10 cellular contexts compared by ENCODE assay signal in genomic region chr2:129347486-129348217, GRCh38.
DNase-seq lines count a peak whose midpoint lies in the region; ATAC-seq and TF ChIP-seq lines count a peak whose summit lies in the region.
"Had no signal": no experiment of that assay in that cellular context is flagged by ENCODE, and none has a peak within 500 bp of the region (broad histone marks: within the 10 kb centered on the region; RNA-seq: fewer than 3 reads in every experiment).

No MANE protein-coding gene starts in this region.

- intact Hi-C loops in esophagus squamous epithelium (cut with DNase I), result loop anchor here (5.0 kb wide), 1 partner anchor 240 kb away; no protein-coding TSS in a partner anchor

- no peaks in the 10 kb centered on the region for H3K36me3 Mint-ChIP-seq in naive B cell

- peaks cover 0 to 15% (median 0%) of the 10 kb centered on the region in 3 donors for H3K27me3 Mint-ChIP-seq in naive B cell

- peak overlapping the region in 1 of 8 donors; percentile 25 for H3K4me3 Mint-ChIP-seq in naive B cell
- H3K4me3 Mint-ChIP-seq: stimulated activated naive CD8-positive, alpha-beta T cell treated with anti-CD3 and anti-CD28 coated beads, Interleukin-15, amount 100 ng/mL, for 72 hours had no signal

- H3K9me3 ChIP-seq in esophagus squamous epithelium, result no peaks in the 10 kb centered on the region

- H3K9me3 Mint-ChIP-seq in naive B cell, result peaks cover 0 to 3% (median 0%) of the 10 kb centered on the region in 7 donors
- H3K9me3 Mint-ChIP-seq: stimulated activated naive CD8-positive, alpha-beta T cell treated with anti-CD3 and anti-CD28 coated beads, Interleukin-15, amount 100 ng/mL, for 72 hours had no signal

- ATAC-seq in GM18873 (IDR thresholded peaks at IDR 0.05; ENCODE audit: low FRiP score, unreplicated experiment) (peak; percentile 100), GM21786 (IDR thresholded peaks at IDR 0.05; ENCODE audit: unreplicated experiment) (peak; percentile 99), HG03460 (IDR thresholded peaks at IDR 0.05; ENCODE audit: unreplicated experiment) (peak; percentile 100), naive B cell (ENCODE audit: low read depth in 2 of 2) (peak; percentile 36 to 70)
- ATAC-seq: stimulated activated naive CD8-positive, alpha-beta T cell treated with anti-CD3 and anti-CD28 coated beads, Interleukin-15, amount 100 ng/mL, for 72 hours had no signal

- no peak overlapping the region for H3K4me3 ChIP-seq in esophagus squamous epithelium

- H3K27ac ChIP-seq in esophagus squamous epithelium, result no peak overlapping the region

- H3K36me3 ChIP-seq in esophagus squamous epithelium, result no peaks in the 10 kb centered on the region

- DNase-seq in naive B cell (no peak), esophagus squamous epithelium (lab: John Stamatoyannopoulos, UW) (no peak), kidney tubule cell (ENCODE audit: low spot score) (no peak), SHP77 (lab: John Stamatoyannopoulos, UW) (no peak), HuH-7.5 (ENCODE audit: low spot score) (no peak)
- DNase-seq: activated gamma-delta T cell treated with Interleukin-2 at 50 U/mL for 16 hours; stimulated activated naive CD8-positive, alpha-beta T cell treated with anti-CD3 and anti-CD28 coated beads, Interleukin-15, amount 100 ng/mL, for 72 hours had no signal

- no peak for TF ChIP-seq CTCF in esophagus squamous epithelium (IDR thresholded peaks at IDR 0.05)

- no peak overlapping the region for H3K27ac Mint-ChIP-seq in naive B cell
- H3K27ac Mint-ChIP-seq: stimulated activated naive CD8-positive, alpha-beta T cell treated with anti-CD3 and anti-CD28 coated beads, Interleukin-15, amount 100 ng/mL, for 72 hours had no signal

- no peak for TF ChIP-seq POLR2A in esophagus squamous epithelium (IDR thresholded peaks at IDR 0.05)

- peaks cover 0 to 10% (median 7%) of the 10 kb centered on the region in 3 donors for H3K4me1 Mint-ChIP-seq in naive B cell
- H3K4me1 Mint-ChIP-seq: stimulated activated naive CD8-positive, alpha-beta T cell treated with anti-CD3 and anti-CD28 coated beads, Interleukin-15, amount 100 ng/mL, for 72 hours had no signal

- WGBS in esophagus squamous epithelium, 2 donors, result 74 to 80% methylated on average over 11 of the region's 11 CpGs

- no peaks in the 10 kb centered on the region for H3K4me1 ChIP-seq in esophagus squamous epithelium

- no peaks in the 10 kb centered on the region for H3K27me3 ChIP-seq in esophagus squamous epithelium
